In genomic region chr20:3323398-3323797, GRCh38 we compare ENCODE assay signal across 16 cellular contexts.
A peak's percentile ranks its signal among the peaks of the same experiment; 100 is the strongest.
DNase-seq lines count a peak whose midpoint lies in the region; ATAC-seq lines count a peak whose summit lies in the region.
"Had no signal": no experiment of that assay in that cellular context is flagged by ENCODE, and none has a peak within 500 bp of the region (broad histone marks: within the 10 kb centered on the region; RNA-seq: fewer than 3 reads in every experiment).

No MANE protein-coding gene starts in this region.

- H3K27me3 Mint-ChIP-seq in immature natural killer cell (ENCODE audit: low read depth in 3 of 3), result peaks cover 0 to 2% (median 0%) of the 10 kb centered on the region in 3 donors
- H3K27me3 Mint-ChIP-seq: activated CD4-positive, alpha-beta T cell treated with anti-CD3 and anti-CD28 coated beads for 36 hours; memory B cell had no signal

- no peak overlapping the region for H3K27ac Mint-ChIP-seq in immature natural killer cell
- H3K27ac Mint-ChIP-seq: activated CD4-positive, alpha-beta T cell treated with anti-CD3 and anti-CD28 coated beads for 36 hours; memory B cell had no signal

- DNase-seq in CD1c-positive myeloid dendritic cell (ENCODE audit: extremely low spot score) (peak; percentile 11), KBM-7 (peak; percentile 41), SIG-M5 treated with dmso at 0.1 percent for 504 hours (lab: John Stamatoyannopoulos, UW; ENCODE audit: unreplicated experiment) (peak; percentile 78), immature natural killer cell (peak in 2 of 3 donors; percentile 3 to 12), SK-N-DZ (ENCODE audit: low spot score) (no peak)
- DNase-seq: activated CD4-positive, alpha-beta T cell treated with anti-CD3 and anti-CD28 coated beads for 36 hours; activated naive CD4-positive, alpha-beta T cell treated with Interleukin-2 at 50 U/mL for 16 hours; activated T-cell treated with anti-CD3 and anti-CD28 coated beads for 4 hours; retina; Right ventricle myocardium superior; T-helper 9 cell had no signal

- H3K36me3 Mint-ChIP-seq in immature natural killer cell, result peaks cover 0 to 7% (median 7%) of the 10 kb centered on the region in 3 donors

- no peak overlapping the region for H3K4me3 Mint-ChIP-seq in immature natural killer cell
- H3K4me3 Mint-ChIP-seq: activated CD4-positive, alpha-beta T cell treated with anti-CD3 and anti-CD28 coated beads for 36 hours; memory B cell; neural crest cell had no signal

- peaks cover 7 to 12% of the 10 kb centered on the region in 2 donors for H3K4me1 Mint-ChIP-seq in immature natural killer cell
- H3K4me1 Mint-ChIP-seq: memory B cell, neural crest cell had no signal

- in situ Hi-C loops in KBM-7 (cut with MboI; ENCODE audit: low pct_unique_long_range_greater_than_20kb, low sequenced_read_pairs), result no loop called here

- ATAC-seq in GM18511 (IDR thresholded peaks at IDR 0.05; ENCODE audit: unreplicated experiment), result no peak
- no peak for ATAC-seq in HG03159 (IDR thresholded peaks at IDR 0.05; ENCODE audit: unreplicated experiment)
- ATAC-seq in GM21390 (IDR thresholded peaks at IDR 0.05; ENCODE audit: unreplicated experiment), result no peak
- ATAC-seq: activated CD4-positive, alpha-beta T cell treated with anti-CD3 and anti-CD28 coated beads for 36 hours had no signal

- H3K9me3 Mint-ChIP-seq in immature natural killer cell, result no peaks in the 10 kb centered on the region
- H3K9me3 Mint-ChIP-seq: memory B cell, neural crest cell had no signal
